ENCODE assay signal across 20 cellular contexts in the genomic region with DNA sequence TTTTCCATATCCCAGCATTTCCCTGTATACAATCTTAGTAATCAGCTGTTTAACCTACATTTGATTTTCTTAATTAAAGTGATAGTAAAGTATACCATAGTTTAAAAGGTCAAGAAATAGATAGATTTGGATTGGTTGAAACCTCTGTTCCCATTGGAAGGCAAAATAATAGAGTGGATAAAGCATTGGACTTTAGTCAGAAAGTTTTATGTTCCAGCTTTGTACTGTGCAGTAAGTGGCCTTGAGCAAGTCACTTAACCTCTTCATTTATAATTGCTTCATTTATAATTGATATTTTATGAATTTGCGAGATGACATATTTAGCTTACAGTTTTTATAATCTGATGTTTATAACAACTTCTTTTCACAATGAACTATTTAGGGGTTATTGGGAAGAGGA. TPM values are rescaled to one million over a fixed set of nuclear protein-coding genes. Genes with fewer than 3 reads are reported as not detected.
DNase-seq lines count a peak whose midpoint lies in the region; ATAC-seq, FAIRE-seq and TF ChIP-seq lines count a peak whose summit lies in the region.
"Had no signal": no experiment of that assay in that cellular context is flagged by ENCODE, and none has a peak within 500 bp of the region (broad histone marks: within the 10 kb centered on the region; RNA-seq: fewer than 3 reads in every experiment).

No MANE protein-coding gene starts in this region.

- peaks cover 35 to 74% (median 57%) of the 10 kb centered on the region in 4 donors for H3K4me1 Mint-ChIP-seq in CD4-positive, CD25-positive, alpha-beta regulatory T cell

- ATAC-seq in A549, result no peak
- ATAC-seq in CD4-positive, CD25-positive, alpha-beta regulatory T cell (ENCODE audit: low read depth in 2 of 2), result no peak

- H3K9ac ChIP-seq in SK-N-MC (ENCODE audit: insufficient read length), result no peak overlapping the region

- peak overlapping the region; percentile 70 for H3K4me2 ChIP-seq in A549
- peak overlapping the region; percentile 79 for H3K4me2 ChIP-seq in hepatocyte

- H2AFZ ChIP-seq in hepatocyte, result no peak overlapping the region

- peaks cover 13% of the 10 kb centered on the region for H3K36me3 Mint-ChIP-seq in CD4-positive, CD25-positive, alpha-beta regulatory T cell

- peaks cover 78% of the 10 kb centered on the region for H3K79me2 ChIP-seq in hepatocyte

- 94% methylated on average over 1 of the region's 1 CpG for WGBS in A549 (ENCODE audit: missing lambda C conversion rate)
- WGBS in hepatocyte (ENCODE audit: low lambda C conversion rate, missing lambda C conversion rate), result 100% methylated on average over 1 of the region's 1 CpG

- DNase-seq in A549 (ENCODE audit: low read depth in 1 of 2, low spot score in 1 of 2) (no peak), SK-N-MC (ENCODE audit: low read depth, low spot score) (no peak), hepatocyte (ENCODE audit: low spot score) (no peak), amygdala (lab: John Stamatoyannopoulos, UW) (no peak), DMS153 treated with DMSO at 0.1 percent for 48 hours (lab: John Stamatoyannopoulos, UW; ENCODE audit: unreplicated experiment) (no peak), NCI-H1436 (lab: John Stamatoyannopoulos, UW) (no peak), UCSD-AML1 (lab: John Stamatoyannopoulos, UW; ENCODE audit: unreplicated experiment) (no peak)
- DNase-seq in CD4-positive, CD25-positive, alpha-beta regulatory T cell, result no peak
- DNase-seq: activated CD8-positive, alpha-beta memory T cell treated with anti-CD3 and anti-CD28 coated beads for 24 hours; BE2C; central memory CD4-positive, alpha-beta T cell; DMS79; foreskin melanocyte; NCI-H1092; NCI-H2171; sigmoid colon; stimulated activated CD4-positive, alpha-beta T cell treated with anti-CD3 and anti-CD28 coated beads, Interleukin-4, amount 100 ng/mL, for 4 hours had no signal

- peaks cover 20% of the 10 kb centered on the region for H3K27me3 Mint-ChIP-seq in CD4-positive, CD25-positive, alpha-beta regulatory T cell

- H3K27ac Mint-ChIP-seq in CD4-positive, CD25-positive, alpha-beta regulatory T cell, result peak overlapping the region in 1 of 3 donors; percentile 49

- H3K4me3 Mint-ChIP-seq in CD4-positive, CD25-positive, alpha-beta regulatory T cell, result peak overlapping the region; percentile 5 to 82 (median 32)

- H3K27me3 ChIP-seq in CD4-positive, CD25-positive, alpha-beta regulatory T cell (ENCODE audit: control insufficient read depth, insufficient read depth, low read length), result no peaks in the 10 kb centered on the region
- H3K27me3 ChIP-seq in hepatocyte, result no peaks in the 10 kb centered on the region
- H3K27me3 ChIP-seq: BE2C, neutrophil, sigmoid colon, vagina had no signal

- CTCF ChIA-PET in A549 (lab: Yijun Ruan, JAX), result interaction anchor here (0.7 to 1.9 kb wide), 4 partner anchors 10 to 576 kb away, joined by 3 to 5 read pairs (median 3); no protein-coding TSS in a partner anchor

- H3K27ac ChIP-seq in A549 (no peak overlapping the region), SK-N-MC (no peak overlapping the region; the same call in 1 of the 2 replicates), hepatocyte (no peak overlapping the region)
- no peak overlapping the region for H3K27ac ChIP-seq in CD4-positive, CD25-positive, alpha-beta regulatory T cell (ENCODE audit: insufficient read depth, low read length, poor library complexity, severe bottlenecking)
- H3K27ac ChIP-seq: neutrophil, vagina had no signal

- no peak overlapping the region for H3K4me3 ChIP-seq in A549
- peak overlapping the region; percentile 91 for H3K4me3 ChIP-seq in CD4-positive, CD25-positive, alpha-beta regulatory T cell (ENCODE audit: low read depth, low read length)
- peak overlapping the region; percentile 34 for H3K4me3 ChIP-seq in SK-N-MC
- no peak overlapping the region for H3K4me3 ChIP-seq in hepatocyte
- H3K4me3 ChIP-seq: HAP-1, sigmoid colon, vagina had no signal

- FAIRE-seq in A549 (lab: Jason Lieb, UNC), result no peak

- H3K9me3 ChIP-seq in A549, result no peaks in the 10 kb centered on the region
- H3K9me3 ChIP-seq in CD4-positive, CD25-positive, alpha-beta regulatory T cell (ENCODE audit: control insufficient read depth in 2 of 2, low read length in 2 of 2), result no peaks in the 10 kb centered on the region
- H3K9me3 ChIP-seq in SK-N-MC (ENCODE audit: low read depth, low read length), result no peaks in the 10 kb centered on the region
- no peaks in the 10 kb centered on the region for H3K9me3 ChIP-seq in hepatocyte (ENCODE audit: low read depth)
- H3K9me3 ChIP-seq: BE2C, HAP-1, neutrophil, sigmoid colon, vagina had no signal

- no peak for TF ChIP-seq CTCF in A549 (IDR thresholded peaks at IDR 0.05)
- no peak for TF ChIP-seq CTCF in hepatocyte (IDR thresholded peaks at IDR 0.05; ENCODE audit: poor library complexity)

- POLR2A ChIA-PET in A549 (lab: Yijun Ruan, JAX), result no interaction called here

- H3K9me2 ChIP-seq in hepatocyte (replicated peaks; ENCODE audit: insufficient read depth), result no peaks in the 10 kb centered on the region

- peaks cover 16% of the 10 kb centered on the region for H3K36me3 ChIP-seq in CD4-positive, CD25-positive, alpha-beta regulatory T cell (ENCODE audit: control insufficient read depth, insufficient read depth, low read length)
- peaks cover 62% of the 10 kb centered on the region for H3K36me3 ChIP-seq in SK-N-MC (ENCODE audit: insufficient read depth, low read length)
- H3K36me3 ChIP-seq in hepatocyte (replicated peaks; ENCODE audit: insufficient read depth, low read depth), result no peaks in the 10 kb centered on the region
- H3K36me3 ChIP-seq: neutrophil, vagina had no signal

- TF ChIP-seq EP300 in A549 (IDR thresholded peaks at IDR 0.05), result no peak

- H3K4me1 ChIP-seq in A549, result peaks cover 44% of the 10 kb centered on the region; the same call in 2 of the 3 replicates
- H3K4me1 ChIP-seq in CD4-positive, CD25-positive, alpha-beta regulatory T cell (ENCODE audit: control insufficient read depth, insufficient read depth, low read length, poor library complexity, severe bottlenecking), result peaks cover 67% of the 10 kb centered on the region
- H3K4me1 ChIP-seq in hepatocyte (ENCODE audit: insufficient read depth), result peaks cover 17% of the 10 kb centered on the region
- H3K4me1 ChIP-seq: BE2C had no signal

- no peak for TF ChIP-seq POLR2A in A549 (IDR thresholded peaks at IDR 0.05; ENCODE audit: low read length)

- H3K9me3 Mint-ChIP-seq in CD4-positive, CD25-positive, alpha-beta regulatory T cell, result peaks cover 0 to 4% (median 0%) of the 10 kb centered on the region in 7 donors

- TF ChIP-seq RAD21 in A549 (conservative IDR thresholded peaks at IDR 0.05 in 1 of 2, IDR thresholded peaks at IDR 0.05 in 1 of 2), result no peak

- H4K20me1 ChIP-seq in hepatocyte (ENCODE audit: insufficient read depth, poor library complexity, severe bottlenecking), result peaks cover 26% of the 10 kb centered on the region

TF ChIP-seq in A549, 52 proteins besides CTCF, POLR2A, EP300 and RAD21 (continues in another document):
- no peak for TF ChIP-seq JUNB (IDR thresholded peaks at IDR 0.05)
- no peak for TF ChIP-seq GATA3 (IDR thresholded peaks at IDR 0.05; ENCODE audit: borderline replicate concordance)
- TF ChIP-seq RCOR1 (IDR thresholded peaks at IDR 0.05; ENCODE audit: low read depth, low read length), result no peak
- no peak for TF ChIP-seq HDAC2 (IDR thresholded peaks at IDR 0.05)
- no peak for TF ChIP-seq MAFK (IDR thresholded peaks at IDR 0.05; ENCODE audit: partially characterized antibody)
- no peak for TF ChIP-seq PHF8 (IDR thresholded peaks at IDR 0.05; ENCODE audit: borderline replicate concordance, low read depth)
- no peak for TF ChIP-seq NPAS2 (CRISPR knock-in tag; IDR thresholded peaks at IDR 0.05; ENCODE audit: borderline replicate concordance)
- TF ChIP-seq RFX5 (IDR thresholded peaks at IDR 0.05), result no peak
- TF ChIP-seq, protein P1, sequence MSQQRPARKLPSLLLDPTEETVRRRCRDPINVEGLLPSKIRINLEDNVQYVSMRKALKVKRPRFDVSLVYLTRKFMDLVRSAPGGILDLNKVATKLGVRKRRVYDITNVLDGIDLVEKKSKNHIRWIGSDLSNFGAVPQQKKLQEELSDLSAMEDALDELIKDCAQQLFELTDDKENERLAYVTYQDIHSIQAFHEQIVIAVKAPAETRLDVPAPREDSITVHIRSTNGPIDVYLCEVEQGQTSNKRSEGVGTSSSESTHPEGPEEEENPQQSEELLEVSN (IDR thresholded peaks at IDR 0.05; ENCODE audit: borderline replicate concordance, low read depth), result no peak

RNA-seq across cellular contexts. Expression of a gene that starts 3.6 kb away (rescaled TPM):
- polyA plus RNA-seq in A549 (2011; rRNA removed), result 52.3 and 66.9 TPM in 2 replicates
- 10.7 and 12.2 TPM in 2 replicates for polyA plus RNA-seq in A549 (2012; cell fraction: cytosol; rRNA removed)
- polyA plus RNA-seq in A549 (2012; cell fraction: nucleus; rRNA removed), result 5.8 and 10.0 TPM in 2 replicates
- 45.0 to 48.5 TPM (median 47.7 TPM) in 3 replicates for polyA plus RNA-seq in A549 (2017; fragmentation: RNase III; extraction: RNeasy Plus Mini Kit Qiagen cat#74134 plus additional on column Dnase treatment)
- polyA minus RNA-seq in A549 (2011; rRNA and poly(A)+ RNA removed), result 35.4 and 38.3 TPM in 2 replicates
- 46.5 TPM for total RNA-seq in CD4-positive, CD25-positive, alpha-beta regulatory T cell
- polyA plus RNA-seq in CD4-positive, CD25-positive, alpha-beta regulatory T cell, result 1 to 10 TPM; 5.0 to 8.6 (median 6.8) TPM
- 42.0 and 45.9 TPM in 2 replicates for total RNA-seq in hepatocyte
- 13.7 and 15.4 TPM in 2 replicates for polyA plus RNA-seq in hepatocyte

RNA-seq across cellular contexts. Expression of a gene that starts 6.8 kb away (rescaled TPM):
- polyA plus RNA-seq in A549 (2011; rRNA removed), result 6.6 and 6.7 TPM in 2 replicates
- polyA plus RNA-seq in A549 (2012; cell fraction: cytosol; rRNA removed), result 1.5 and 2.0 TPM in 2 replicates
- 2.7 and 4.0 TPM in 2 replicates for polyA plus RNA-seq in A549 (2012; cell fraction: nucleus; rRNA removed)
- polyA plus RNA-seq in A549 (2017; fragmentation: RNase III; extraction: RNeasy Plus Mini Kit Qiagen cat#74134 plus additional on column Dnase treatment), result 2.5 to 2.9 TPM (median 2.5 TPM) in 3 replicates
- 7.3 and 9.7 TPM in 2 replicates for polyA minus RNA-seq in A549 (2011; rRNA and poly(A)+ RNA removed)
- total RNA-seq in CD4-positive, CD25-positive, alpha-beta regulatory T cell, result 101 TPM
- 100 to 1,000 TPM; 221 to 314 (median 265) TPM for polyA plus RNA-seq in CD4-positive, CD25-positive, alpha-beta regulatory T cell
- total RNA-seq in hepatocyte, result 3.1 and 3.2 TPM in 2 replicates
- 2.3 and 3.7 TPM in 2 replicates for polyA plus RNA-seq in hepatocyte

RNA-seq across cellular contexts. Expression of a gene that starts 40.0 kb away (rescaled TPM):
- polyA plus RNA-seq in A549 (2011; rRNA removed) (1.3 and 1.8 TPM in 2 replicates), A549 (2017; fragmentation: RNase III; extraction: RNeasy Plus Mini Kit Qiagen cat#74134 plus additional on column Dnase treatment) (0.91 to 1.3 TPM (median 1.2 TPM) in 3 replicates), hepatocyte (not detected in 2 replicates)
- polyA plus RNA-seq in A549 (2012; cell fraction: cytosol; rRNA removed), result 0.33 and 0.49 TPM in 2 replicates
- 2.1 and 2.8 TPM in 2 replicates for polyA plus RNA-seq in A549 (2012; cell fraction: nucleus; rRNA removed)
- polyA minus RNA-seq in A549 (2011; rRNA and poly(A)+ RNA removed), result 3.7 and 5.0 TPM in 2 replicates
- total RNA-seq in CD4-positive, CD25-positive, alpha-beta regulatory T cell, result 4.9 TPM
- polyA plus RNA-seq in CD4-positive, CD25-positive, alpha-beta regulatory T cell, result not detected
- total RNA-seq in hepatocyte, result 3.1 and 3.6 TPM in 2 replicates
- total RNA-seq: vagina had no signal

Comparison
In these comparisons a context has a peak if more than half of its experiments do, and no peak if none do; other contexts are left out.
1. H3K4me3 ChIP-seq: peak in CD4-positive, CD25-positive, alpha-beta regulatory T cell (single experiment) and SK-N-MC (single experiment); none in A549 (single experiment) and hepatocyte (single experiment).
2. RNA of a gene that starts 6.8 kb away (polyA plus RNA-seq): 221 to 314 TPM in CD4-positive, CD25-positive, alpha-beta regulatory T cell; 1.5 to 6.7 TPM in A549 and 2.3 to 3.7 TPM in hepatocyte; every median in the first group is over 10 times any median in the second.